4 cellular contexts compared by ENCODE assay signal in the genomic region with DNA sequence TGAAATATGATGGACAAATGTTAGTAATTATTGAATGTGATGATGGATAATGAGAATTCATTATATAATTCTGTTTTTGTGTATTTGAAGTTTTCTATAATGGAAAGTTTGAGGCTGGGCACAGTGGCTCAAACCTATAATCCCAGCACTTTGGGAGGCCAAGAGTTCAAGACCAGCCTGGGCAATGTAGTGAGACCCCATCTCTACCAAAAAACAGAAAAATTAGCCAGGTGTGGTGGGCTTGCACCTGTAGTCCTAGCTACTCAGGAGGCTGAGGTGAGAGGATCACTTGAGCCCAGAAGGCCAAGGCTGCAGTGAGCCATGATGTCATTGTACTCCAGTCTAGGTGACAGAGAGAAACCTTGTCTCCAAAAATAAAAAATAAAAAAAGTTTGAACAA.
TF ChIP-seq lines count a peak whose summit lies in the region.
"Not testable (repeated sequence)": the region's sequence is repeated elsewhere in the genome, so short reads cannot be mapped to it uniquely, and the experiment has no call there.

No MANE protein-coding gene starts in this region.

TF ChIP-seq in HEK293, 187 proteins besides CTCF, POLR2A, EP300 and RAD21:
- peak; percentile 72; the same call in 1 of the 2 replicates for TF ChIP-seq ZNF121 (tag by site-specific recombination; IDR thresholded peaks at IDR 0.05)

TF ChIP-seq in WTC11, 78 proteins besides CTCF, POLR2A, EP300 and RAD21:
- TF ChIP-seq ZNF121 (CRISPR knock-in tag; IDR thresholded peaks at IDR 0.05), result 0 out of 2 replicates have a peak, but pooled peaks have one; percentile 19

TF ChIP-seq in K562, 482 proteins besides CTCF, POLR2A, EP300 and RAD21:
- peak; percentile 67 for TF ChIP-seq ZNF121 (CRISPR knock-in tag; conservative IDR thresholded peaks at IDR 0.05)

TF ChIP-seq in HepG2, 621 proteins besides CTCF, POLR2A, EP300 and RAD21:
- TF ChIP-seq ATF7 (IDR thresholded peaks at IDR 0.05), result peak; percentile 25; the same call in 1 of the 2 replicates
- not testable (repeated sequence) for TF ChIP-seq ATF7 (CRISPR knock-in tag; IDR thresholded peaks at IDR 0.05)
